16 cellular contexts compared by ENCODE assay signal in the genomic region with DNA sequence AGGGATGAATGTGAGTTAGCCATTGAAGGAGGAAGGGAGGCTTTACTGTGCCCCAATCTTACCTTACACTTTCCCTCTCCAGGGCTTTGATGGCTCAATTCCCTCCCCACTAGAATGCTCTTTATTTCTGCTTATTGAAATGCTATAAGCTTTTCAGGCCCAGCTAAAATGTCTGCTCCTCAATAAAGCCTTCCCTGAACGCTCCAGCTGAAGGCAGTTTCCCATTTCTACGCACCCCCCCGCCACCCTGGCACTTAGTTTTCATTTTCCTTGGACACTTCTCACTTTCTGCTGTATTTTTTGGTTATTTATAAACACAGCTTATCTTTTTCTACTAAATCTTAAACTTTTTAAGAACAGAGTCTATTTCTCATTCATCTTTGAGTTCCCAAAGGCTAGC. TPM values are rescaled to one million over a fixed set of nuclear protein-coding genes. Genes with fewer than 3 reads are reported as not detected.
DNase-seq lines count a peak whose midpoint lies in the region; ATAC-seq, FAIRE-seq and TF ChIP-seq lines count a peak whose summit lies in the region.
"Had no signal": no experiment of that assay in that cellular context is flagged by ENCODE, and none has a peak within 500 bp of the region (broad histone marks: within the 10 kb centered on the region; RNA-seq: fewer than 3 reads in every experiment).

No MANE protein-coding gene starts in this region.

- no peak for DNase-seq in HL-60 (ENCODE audit: low read depth in 1 of 2, low spot score in 1 of 2)
- DNase-seq in K562 (ENCODE audit: extremely low read depth in 1 of 4, low spot score in 3 of 4): no peak
- no peak for DNase-seq in NCI-H2107 (lab: John Stamatoyannopoulos, UW)
- no peak for DNase-seq in D341Med (ENCODE audit: low spot score)
- DNase-seq in transverse colon: no peak
- DNase-seq: HCEC 1CT, NCI-H1417 treated with DMSO at 0.1 percent for 48 hours, NCI-H2029, NCI-H2171 treated with DMSO at 0.1 percent for 48 hours, NCI-H446 treated with DMSO at 0.1 percent for 48 hours, PC-3 had no signal

- H3K79me2 ChIP-seq in K562 (ENCODE audit: control insufficient read depth, insufficient read depth, low read length): no peaks in the 10 kb centered on the region

- TF ChIP-seq RAD21 in K562 (CRISPR knock-in tag; conservative IDR thresholded peaks at IDR 0.05 in 1 of 2, IDR thresholded peaks at IDR 0.05 in 1 of 2): no peak

- no peak for TF ChIP-seq CTCF in HL-60 (IDR thresholded peaks at IDR 0.05; ENCODE audit: insufficient read depth, low read length)
- no peak for TF ChIP-seq CTCF in K562 (IDR thresholded peaks at IDR 0.05 in 2 of 3, conservative IDR thresholded peaks at IDR 0.05 in 1 of 3; ENCODE audit: insufficient read depth in 2 of 3, low read depth in 1 of 3, low read length in 3 of 3)
- TF ChIP-seq CTCF in transverse colon (IDR thresholded peaks at IDR 0.05): no peak

- peak overlapping the region; percentile 93 for H2AFZ ChIP-seq in K562 (ENCODE audit: low read depth, low read length)

- no peaks in the 10 kb centered on the region for H4K20me1 ChIP-seq in K562 (replicated peaks; ENCODE audit: control insufficient read depth, insufficient read depth, low read length)

- no peak for TF ChIP-seq POLR2A in K562 (conservative IDR thresholded peaks at IDR 0.05)
- TF ChIP-seq POLR2A in transverse colon (IDR thresholded peaks at IDR 0.05): no peak

- H3K4me1 ChIP-seq in K562 (replicated peaks in 1 of 2; ENCODE audit: control insufficient read depth in 2 of 2, insufficient read depth in 2 of 2, low read length in 2 of 2) (peaks cover 18 to 37% of the 10 kb centered on the region in 2 experiments), mesodermal cell (ENCODE audit: control insufficient read depth, insufficient read depth, low read length, poor library complexity, severe bottlenecking) (peaks cover 4% of the 10 kb centered on the region), transverse colon (no peaks in the 10 kb centered on the region)

- intact Hi-C loops in K562 (cut with micrococcal nuclease): no loop called here
- intact Hi-C loops in transverse colon (cut with DNase I; ENCODE audit: low total_unique reads): no loop called here

- no peak overlapping the region for H3K9ac ChIP-seq in K562 (ENCODE audit: insufficient read depth in 1 of 2, low read depth in 2 of 2, low read length in 2 of 2)

- no TSS peak for BruUV-seq in K562 (replicated peaks; lab: Mats Ljungman, UMichigan)

- no peaks in the 10 kb centered on the region for H3K36me3 ChIP-seq in K562 (ENCODE audit: control insufficient read depth, insufficient read depth, low read length)
- no peaks in the 10 kb centered on the region for H3K36me3 ChIP-seq in mesodermal cell (ENCODE audit: control insufficient read depth, insufficient read depth, low read length)
- H3K36me3 ChIP-seq in transverse colon: no peaks in the 10 kb centered on the region

- no peaks in the 10 kb centered on the region for H3K9me3 ChIP-seq in K562 (replicated peaks; ENCODE audit: control insufficient read depth, insufficient read depth, low read depth, low read length)
- H3K9me3 ChIP-seq in mesodermal cell (ENCODE audit: control insufficient read depth, low read length): no peaks in the 10 kb centered on the region
- H3K9me3 ChIP-seq in transverse colon: no peaks in the 10 kb centered on the region

- CTCF ChIA-PET in K562 (lab: Yijun Ruan, JAX; ENCODE audit: low intra/inter-chr PET ratio): no interaction called here

- in situ Hi-C loops in K562 (cut with MboI) (no loop called here), transverse colon (cut with MboI; ENCODE audit: low pct_ligation_motif_present in 1 of 4, low pct_unique_long_range_greater_than_20kb in 1 of 4, low sequenced_read_pairs in 3 of 4) (no loop called here)

- FAIRE-seq in K562 (lab: Jason Lieb, UNC): no peak
- FAIRE-seq: HTR-8/SVneo had no signal

- POLR2A ChIA-PET in K562 (lab: Yijun Ruan, JAX): interaction anchor here (0.7 to 2.9 kb wide), 6 partner anchors 7 to 269 kb away, joined by 3 to 22 read pairs (median 4); partner anchors contain the start of genes CLCC1, TMEM167B and WDR47

- TF ChIP-seq EP300 in K562 (IDR thresholded peaks at IDR 0.05; ENCODE audit: low read length) (no peak), transverse colon (IDR thresholded peaks at IDR 0.05; ENCODE audit: low read depth) (no peak)

- H3K4me2 ChIP-seq in K562 (ENCODE audit: insufficient read depth, low read length): no peak overlapping the region

- H3K4me3 ChIP-seq in HL-60 (replicated peaks; ENCODE audit: insufficient read depth, low read length) (no peak overlapping the region), K562 (no peak overlapping the region), mesodermal cell (ENCODE audit: extremely low read depth, insufficient read depth, low read length, poor library complexity, severe bottlenecking) (no peak overlapping the region), transverse colon (no peak overlapping the region)

- no peak for ATAC-seq in K562
- ATAC-seq: PC-3 had no signal

- H3K27ac ChIP-seq in HL-60 (replicated peaks) (peak overlapping the region; percentile 28), K562 (ENCODE audit: extremely low read depth, low read depth, low read length) (peak overlapping the region; percentile 28; the same call in 1 of the 3 replicates), mesodermal cell (ENCODE audit: low read depth, low read length, severe bottlenecking) (peak overlapping the region; percentile 26), temporal lobe (ENCODE audit: low read depth, low read length) (peak overlapping the region; percentile 95), transverse colon (peak overlapping the region in 1 of 4 donors; percentile 7)
- H3K27ac ChIP-seq: C4-2B, RWPE1 had no signal

- WGBS in K562 (ENCODE audit: insufficient coverage, low coverage, missing lambda C conversion rate): 93% methylated on average over 3 of the region's 3 CpGs
- WGBS in mesodermal cell (ENCODE audit: insufficient coverage in 2 of 2), 2 experiments: 78 to 83% methylated on average over 1 to 3 of the region's 3 CpGs
- 79 to 91% methylated on average over 3 of the region's 3 CpGs for WGBS in transverse colon (ENCODE audit: low coverage in 1 of 2), 2 donors

- no peaks in the 10 kb centered on the region for H3K27me3 ChIP-seq in HL-60 (ENCODE audit: insufficient read depth, poor library complexity, severe bottlenecking)
- no peaks in the 10 kb centered on the region for H3K27me3 ChIP-seq in K562 (ENCODE audit: control insufficient read depth in 2 of 2, insufficient read depth in 2 of 2, low read length in 2 of 2)
- no peaks in the 10 kb centered on the region for H3K27me3 ChIP-seq in transverse colon

- no peaks in the 10 kb centered on the region for H3K9me1 ChIP-seq in K562 (ENCODE audit: control insufficient read depth, insufficient read depth, low read length)

RNA-seq across cellular contexts. Expression of gene TMEM167B, which starts 7.1 kb away (rescaled TPM):
- total RNA-seq in K562 (2011; cell fraction: chromatin; rRNA removed; ENCODE audit: low replicate concordance): 18.1 and 23.4 TPM in 2 replicates
- total RNA-seq in K562 (2011; cell fraction: nucleolus; rRNA removed): 17.2 and 20.7 TPM in 2 replicates
- 28.7 and 30.7 TPM in 2 replicates for total RNA-seq in K562 (2011; cell fraction: nucleoplasm; rRNA removed)
- total RNA-seq in K562 (2014; rRNA removed) (17.2 and 25.8 TPM in 2 replicates), K562 (2014; rRNA removed; fragmentation: Illumina TruSeq; extraction: Trizol) (32.2 and 38.2 TPM in 2 replicates), K562 (2015; rRNA removed; fragmentation: Illumina TruSeq; extraction: Trizol) (29.0 and 33.4 TPM in 2 replicates), K562 (2021) (34.1 and 35.6 TPM in 2 replicates), temporal lobe (35.2 TPM), transverse colon (10 to 100 TPM in 3 of 4 donors, 1 to 10 TPM in 1; 2.2 to 23.0 (median 18.8) TPM)
- polyA plus RNA-seq in K562 (2011; rRNA removed) (26.0 and 26.7 TPM in 2 replicates), K562 (2014; fragmentation: Illumina TruSeq; extraction: Trizol) (35.2 and 36.4 TPM in 2 replicates), K562 (2014; fragmentation: Nextera tagmentation; extraction: Ambion mirVana) (10 to 100 TPM; 25.0 to 36.3 TPM), K562 (2014; rRNA removed) (17.2 and 26.5 TPM in 2 replicates)
- 10.8 and 15.9 TPM in 2 replicates for polyA plus RNA-seq in K562 (2011; cell fraction: cytosol; rRNA removed)
- polyA plus RNA-seq in K562 (2011; cell fraction: nucleus; rRNA removed): 10.9 and 18.1 TPM in 2 replicates
- 29.7 and 33.2 TPM in 2 replicates for polyA plus RNA-seq in K562 (2012)
- polyA minus RNA-seq in K562 (2011; rRNA and poly(A)+ RNA removed): 17.3 and 27.7 TPM in 2 replicates
- polyA minus RNA-seq in K562 (2011; cell fraction: cytosol; rRNA and poly(A)+ RNA removed): 15.3 and 18.0 TPM in 2 replicates
- polyA minus RNA-seq in K562 (2011; cell fraction: nucleus; rRNA and poly(A)+ RNA removed): 4.7 and 9.4 TPM in 2 replicates
- polyA plus RNA-seq in mesodermal cell (2013, experiment 1 of 2): 20.1 TPM
- 18.8 TPM for polyA plus RNA-seq in mesodermal cell (2013, experiment 2 of 2)

RNA-seq across cellular contexts. Expression of gene TAF13, which starts 7.7 kb away (rescaled TPM):
- total RNA-seq in K562 (2011; cell fraction: chromatin; rRNA removed; ENCODE audit: low replicate concordance): 6.3 and 21.5 TPM in 2 replicates
- total RNA-seq in K562 (2011; cell fraction: nucleolus; rRNA removed): 4.9 and 5.5 TPM in 2 replicates
- 18.3 and 30.8 TPM in 2 replicates for total RNA-seq in K562 (2011; cell fraction: nucleoplasm; rRNA removed)
- total RNA-seq in K562 (2014; rRNA removed) (22.9 and 26.6 TPM in 2 replicates), K562 (2014; rRNA removed; fragmentation: Illumina TruSeq; extraction: Trizol) (77.2 and 85.1 TPM in 2 replicates), K562 (2015; rRNA removed; fragmentation: Illumina TruSeq; extraction: Trizol) (49.2 and 52.1 TPM in 2 replicates), K562 (2021) (35.3 and 39.4 TPM in 2 replicates), temporal lobe (42.5 TPM), transverse colon (10 to 100 TPM in 3 of 4 donors, 1 to 10 TPM in 1; 4.0 to 33.0 (median 32.0) TPM)
- polyA plus RNA-seq in K562 (2011; rRNA removed) (35.9 and 61.5 TPM in 2 replicates), K562 (2014; fragmentation: Illumina TruSeq; extraction: Trizol) (46.7 and 57.6 TPM in 2 replicates), K562 (2014; fragmentation: Nextera tagmentation; extraction: Ambion mirVana) (10 to 100 TPM; 14.9 to 21.0 TPM), K562 (2014; rRNA removed) (38.7 and 39.6 TPM in 2 replicates)
- polyA plus RNA-seq in K562 (2011; cell fraction: cytosol; rRNA removed): 2.8 and 14.0 TPM in 2 replicates
- 1.6 and 2.9 TPM in 2 replicates for polyA plus RNA-seq in K562 (2011; cell fraction: nucleus; rRNA removed)
- 25.8 and 65.1 TPM in 2 replicates for polyA plus RNA-seq in K562 (2012)
- polyA minus RNA-seq in K562 (2011; rRNA and poly(A)+ RNA removed): 53.5 and 57.2 TPM in 2 replicates
- 22.9 and 30.5 TPM in 2 replicates for polyA minus RNA-seq in K562 (2011; cell fraction: cytosol; rRNA and poly(A)+ RNA removed)
- polyA minus RNA-seq in K562 (2011; cell fraction: nucleus; rRNA and poly(A)+ RNA removed): 2.6 and 5.9 TPM in 2 replicates
- polyA plus RNA-seq in mesodermal cell (2013, experiment 1 of 2): 43.5 TPM
- polyA plus RNA-seq in mesodermal cell (2013, experiment 2 of 2): 45.5 TPM

RNA-seq across cellular contexts. Expression of gene ELAPOR1, which starts 30.4 kb away (rescaled TPM):
- 0.21 and 0.62 TPM in 2 replicates for total RNA-seq in K562 (2011; cell fraction: chromatin; rRNA removed; ENCODE audit: low replicate concordance)
- total RNA-seq in K562 (2011; cell fraction: nucleolus; rRNA removed): 0.13 and 0.17 TPM in 2 replicates
- total RNA-seq in K562 (2011; cell fraction: nucleoplasm; rRNA removed): 0.22 TPM in 1 of 2 replicates, not detected in the other
- total RNA-seq in K562 (2014; rRNA removed) (0.09 TPM in 1 of 2 replicates, not detected in the other), K562 (2014; rRNA removed; fragmentation: Illumina TruSeq; extraction: Trizol) (0.03 and 0.25 TPM in 2 replicates), K562 (2015; rRNA removed; fragmentation: Illumina TruSeq; extraction: Trizol) (0.04 and 0.07 TPM in 2 replicates), K562 (2021) (0.20 and 0.38 TPM in 2 replicates), temporal lobe (15.0 TPM), transverse colon (10 to 100 TPM; 19.5 to 72.2 (median 38.4) TPM)
- polyA plus RNA-seq in K562 (2011; rRNA removed) (0.11 and 0.14 TPM in 2 replicates), K562 (2014; fragmentation: Illumina TruSeq; extraction: Trizol) (0.18 and 0.46 TPM in 2 replicates), K562 (2014; fragmentation: Nextera tagmentation; extraction: Ambion mirVana) (under 1 TPM; 0.17 to 0.21 TPM), K562 (2014; rRNA removed) (0.15 and 1.2 TPM in 2 replicates)
- polyA plus RNA-seq in K562 (2011; cell fraction: cytosol; rRNA removed): 0.09 and 0.16 TPM in 2 replicates
- 0.24 TPM in 2 replicates for polyA plus RNA-seq in K562 (2011; cell fraction: nucleus; rRNA removed)
- polyA plus RNA-seq in K562 (2012): 0.17 and 0.32 TPM in 2 replicates
- polyA minus RNA-seq in K562 (2011; rRNA and poly(A)+ RNA removed): 0.09 and 0.11 TPM in 2 replicates
- polyA minus RNA-seq in K562 (2011; cell fraction: cytosol; rRNA and poly(A)+ RNA removed): not detected in 2 replicates
- 0.11 and 0.13 TPM in 2 replicates for polyA minus RNA-seq in K562 (2011; cell fraction: nucleus; rRNA and poly(A)+ RNA removed)
- 1.1 TPM for polyA plus RNA-seq in mesodermal cell (2013, experiment 1 of 2)
- 0.46 TPM for polyA plus RNA-seq in mesodermal cell (2013, experiment 2 of 2)

RNA-seq across cellular contexts. Expression of gene WDR47, which starts 41.6 kb away (rescaled TPM):
- total RNA-seq in K562 (2011; cell fraction: chromatin; rRNA removed; ENCODE audit: low replicate concordance): 11.7 and 26.2 TPM in 2 replicates
- 6.7 and 9.2 TPM in 2 replicates for total RNA-seq in K562 (2011; cell fraction: nucleolus; rRNA removed)
- total RNA-seq in K562 (2011; cell fraction: nucleoplasm; rRNA removed): 8.9 and 9.0 TPM in 2 replicates
- total RNA-seq in K562 (2014; rRNA removed) (3.5 and 3.8 TPM in 2 replicates), K562 (2014; rRNA removed; fragmentation: Illumina TruSeq; extraction: Trizol) (6.1 and 6.8 TPM in 2 replicates), K562 (2015; rRNA removed; fragmentation: Illumina TruSeq; extraction: Trizol) (6.6 and 6.7 TPM in 2 replicates), K562 (2021) (6.1 and 9.6 TPM in 2 replicates), temporal lobe (211 TPM), transverse colon (10 to 100 TPM in 2 of 4 donors, 1 to 10 TPM in 2; 6.7 to 12.1 (median 9.7) TPM)
- polyA plus RNA-seq in K562 (2011; rRNA removed) (8.8 and 10.1 TPM in 2 replicates), K562 (2014; fragmentation: Illumina TruSeq; extraction: Trizol) (4.5 and 4.9 TPM in 2 replicates), K562 (2014; fragmentation: Nextera tagmentation; extraction: Ambion mirVana) (1 to 10 TPM; 1.3 to 2.0 TPM), K562 (2014; rRNA removed) (3.9 and 4.0 TPM in 2 replicates)
- 1.6 and 3.7 TPM in 2 replicates for polyA plus RNA-seq in K562 (2011; cell fraction: cytosol; rRNA removed)
- 6.2 and 8.8 TPM in 2 replicates for polyA plus RNA-seq in K562 (2011; cell fraction: nucleus; rRNA removed)
- polyA plus RNA-seq in K562 (2012): 3.9 and 4.1 TPM in 2 replicates
- 16.2 and 16.3 TPM in 2 replicates for polyA minus RNA-seq in K562 (2011; rRNA and poly(A)+ RNA removed)
- 5.5 and 12.3 TPM in 2 replicates for polyA minus RNA-seq in K562 (2011; cell fraction: cytosol; rRNA and poly(A)+ RNA removed)
- 7.4 and 9.4 TPM in 2 replicates for polyA minus RNA-seq in K562 (2011; cell fraction: nucleus; rRNA and poly(A)+ RNA removed)
- polyA plus RNA-seq in mesodermal cell (2013, experiment 1 of 2): 11.8 TPM
- polyA plus RNA-seq in mesodermal cell (2013, experiment 2 of 2): 11.2 TPM
